In genomic region chr7:27519801-27520200, GRCh38 we compare ENCODE assay signal across 22 cellular contexts.
"Had no signal": no experiment of that assay in that cellular context is flagged by ENCODE, and none has a peak within 500 bp of the region (broad histone marks: within the 10 kb centered on the region; RNA-seq: fewer than 3 reads in every experiment).

No MANE protein-coding gene starts in this region.

- H3K9me3 Mint-ChIP-seq: activated CD4-positive, alpha-beta memory T cell treated with anti-CD3 and anti-CD28 coated beads for 36 hours; activated CD4-positive, alpha-beta T cell treated with anti-CD3 and anti-CD28 coated beads, Interleukin-2, amount 10 ng/mL, durations not matched to agents 7 days and 5 days; activated naive CD4-positive, alpha-beta T cell treated with anti-CD3 and anti-CD28 coated beads for 36 hours; activated T-helper 17 cell treated with anti-CD3 and anti-CD28 coated beads, Interleukin-2, amount 50 U/mL, for 72 hours; brain; T-helper 1 cell treated with Interleukin-12 subunit alpha and Interleukin-12 subunit beta and Interleukin-4 antibody, amounts not matched to agents 30 μg/mL and 1 μg/mL, for 36 hours had no signal

- H3K4me1 Mint-ChIP-seq: activated B cell treated with CpG ODN at 0.5 μM for 24 hours; activated CD4-positive, alpha-beta T cell treated with anti-CD3 and anti-CD28 coated beads, Interleukin-2, amount 10 ng/mL, durations not matched to agents 7 days and 5 days; activated T-helper 17 cell treated with anti-CD3 and anti-CD28 coated beads, Interleukin-2, amount 50 U/mL, for 72 hours had no signal

- H3K27ac ChIP-seq: cardiac muscle cell, PC-9 had no signal

- H3K36me3 ChIP-seq: cardiac muscle cell had no signal

- H3K4me3 ChIP-seq: cardiac muscle cell, K562, PC-9 had no signal

- H3K27me3 Mint-ChIP-seq: activated B cell treated with CpG ODN at 0.5 μM for 24 hours; activated CD4-positive, alpha-beta memory T cell treated with anti-CD3 and anti-CD28 coated beads for 36 hours; activated CD4-positive, alpha-beta T cell treated with anti-CD3 and anti-CD28 coated beads, Interleukin-2, amount 10 ng/mL, durations not matched to agents 7 days and 5 days; activated naive CD8-positive, alpha-beta T cell; activated T-helper 17 cell treated with anti-CD3 and anti-CD28 coated beads, Interleukin-2, amount 50 U/mL, for 72 hours had no signal

- H3K27me3 ChIP-seq: cardiac muscle cell had no signal

- H3K4me3 Mint-ChIP-seq: activated B cell treated with CpG ODN at 0.5 μM for 24 hours; activated CD4-positive, alpha-beta memory T cell treated with anti-CD3 and anti-CD28 coated beads for 36 hours; activated CD4-positive, alpha-beta T cell treated with anti-CD3 and anti-CD28 coated beads, Interleukin-2, amount 10 ng/mL, durations not matched to agents 7 days and 5 days; activated naive CD4-positive, alpha-beta T cell treated with anti-CD3 and anti-CD28 coated beads for 36 hours; activated naive CD8-positive, alpha-beta T cell; activated T-helper 17 cell treated with anti-CD3 and anti-CD28 coated beads, Interleukin-2, amount 50 U/mL, for 72 hours; brain; T-helper 1 cell treated with Interleukin-12 subunit alpha and Interleukin-12 subunit beta and Interleukin-4 antibody, amounts not matched to agents 30 μg/mL and 1 μg/mL, for 36 hours had no signal

- ATAC-seq: activated T-helper 17 cell treated with anti-CD3 and anti-CD28 coated beads, Interleukin-2, amount 50 U/mL, for 72 hours; K562 had no signal

- DNase-seq: activated B cell treated with CpG ODN at 0.5 μM for 24 hours; activated CD4-positive, alpha-beta memory T cell treated with anti-CD3 and anti-CD28 coated beads for 36 hours; activated CD4-positive, alpha-beta T cell treated with anti-CD3 and anti-CD28 coated beads for 1 hour; activated CD4-positive, alpha-beta T cell treated with anti-CD3 and anti-CD28 coated beads, Interleukin-2, amount 10 ng/mL, durations not matched to agents 7 days and 5 days; activated gamma-delta T cell; activated naive CD4-positive, alpha-beta T cell treated with anti-CD3 and anti-CD28 coated beads for 36 hours; activated T-cell treated with anti-CD3 and anti-CD28 coated beads for 4 hours; activated T-cell treated with anti-CD3 and anti-CD28 coated beads, Interleukin-2, amount 50 U/mL, for 48 hours; amygdala; Karpas-422; NCI-H2029 treated with DMSO at 0.1 percent for 48 hours; NCI-H345; NCI-H510A; NCI-H748 treated with DMSO at 0.1 percent for 48 hours; PC-9; SHP77 treated with DMSO at 0.1 percent for 48 hours had no signal

- H3K27ac Mint-ChIP-seq: activated B cell treated with CpG ODN at 0.5 μM for 24 hours; activated CD4-positive, alpha-beta memory T cell treated with anti-CD3 and anti-CD28 coated beads for 36 hours; activated CD4-positive, alpha-beta T cell treated with anti-CD3 and anti-CD28 coated beads, Interleukin-2, amount 10 ng/mL, durations not matched to agents 7 days and 5 days; activated naive CD4-positive, alpha-beta T cell treated with anti-CD3 and anti-CD28 coated beads for 36 hours; activated naive CD8-positive, alpha-beta T cell; activated T-helper 17 cell treated with anti-CD3 and anti-CD28 coated beads, Interleukin-2, amount 50 U/mL, for 72 hours; T-helper 1 cell treated with Interleukin-12 subunit alpha and Interleukin-12 subunit beta and Interleukin-4 antibody, amounts not matched to agents 30 μg/mL and 1 μg/mL, for 36 hours had no signal
